8 cellular contexts compared by ENCODE assay signal in the genomic region with DNA sequence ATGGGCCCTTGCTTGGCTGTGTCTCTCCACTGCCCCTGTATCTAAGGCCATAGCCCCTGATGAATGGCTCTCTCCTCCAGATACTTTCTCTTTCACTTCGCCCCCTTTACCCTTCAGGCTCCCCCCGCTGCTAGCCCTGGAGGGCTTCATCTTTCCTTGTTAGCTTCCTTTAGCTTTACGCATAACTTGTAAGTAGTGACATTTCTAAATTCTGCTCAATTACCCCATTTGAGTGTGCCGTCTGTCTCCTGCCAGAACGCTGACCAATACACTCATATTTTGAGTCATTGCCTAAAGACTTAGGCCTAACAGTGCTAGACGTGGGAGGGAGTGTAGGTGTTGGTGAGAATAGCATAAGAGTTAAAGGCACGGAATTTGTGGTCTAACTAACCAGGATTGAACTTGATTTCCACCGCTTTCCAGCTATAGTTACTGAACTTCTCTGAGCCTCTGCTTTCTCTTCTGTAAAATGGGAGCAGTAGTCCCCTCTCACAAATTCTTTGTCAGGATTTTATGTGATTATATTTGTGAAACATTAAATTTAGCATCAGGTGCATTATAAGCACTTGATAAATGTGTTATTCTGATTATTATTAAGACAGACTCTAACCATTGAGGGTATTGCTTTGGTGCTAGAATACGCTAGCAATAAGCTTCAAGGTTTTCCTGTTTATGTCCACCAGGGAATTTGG.
DNase-seq lines count a peak whose midpoint lies in the region; ATAC-seq, FAIRE-seq and TF ChIP-seq lines count a peak whose summit lies in the region.

No MANE protein-coding gene starts in this region.

- DNase-seq in stimulated activated naive CD4-positive, alpha-beta T cell treated with Interleukin-2 at 50 U/mL for 16 hours (lab: John Stamatoyannopoulos, UW), result peak; percentile 64
- DNase-seq in stimulated activated naive CD4-positive, alpha-beta T cell (lab: John Stamatoyannopoulos, UW), result no peak
- DNase-seq in mammary epithelial cell (peak; percentile 73), NCI-H1105 treated with DMSO at 0.1 percent for 48 hours (lab: John Stamatoyannopoulos, UW) (no peak), posterior cingulate gyrus (no peak), frontal cortex (ENCODE audit: low spot score in 2 of 2) (no peak)
- DNase-seq in stimulated activated CD4-positive, alpha-beta T cell treated with anti-CD3 and anti-CD28 coated beads, Interleukin-2, amount 100 ng/mL, for 24 hours, result peak; percentile 47 to 69

- H3K9me3 ChIP-seq in mammary epithelial cell (replicated peaks; ENCODE audit: insufficient read depth, low read length), result no peaks in the 10 kb centered on the region

- ATAC-seq in HG03521 (IDR thresholded peaks at IDR 0.05; ENCODE audit: unreplicated experiment), result peak; percentile 61

- TF ChIP-seq CTCF in mammary epithelial cell (conservative IDR thresholded peaks at IDR 0.05 in 1 of 2, IDR thresholded peaks at IDR 0.05 in 1 of 2; ENCODE audit: extremely low read depth in 1 of 2, insufficient read depth in 1 of 2, low read depth in 1 of 2, low read length in 2 of 2), result no peak

- no peaks in the 10 kb centered on the region for H3K36me3 ChIP-seq in mammary epithelial cell (ENCODE audit: insufficient read depth, low read length)

- no peak overlapping the region for H3K4me3 ChIP-seq in mammary epithelial cell (replicated peaks in 1 of 3; ENCODE audit: insufficient read depth in 1 of 3, low read depth in 2 of 3, low read length in 3 of 3)

- no peak overlapping the region for H3K27ac ChIP-seq in mammary epithelial cell (ENCODE audit: insufficient read depth, low read depth, low read length)

- no peak for FAIRE-seq in frontal cortex (lab: Jason Lieb, UNC)

- in situ Hi-C loops in mammary epithelial cell (cut with MboI; ENCODE audit: low sequenced_read_pairs in 2 of 2), result no loop called here

- WGBS in mammary epithelial cell (ENCODE audit: low coverage, missing lambda C conversion rate), result 95% methylated on average over 9 of the region's 9 CpGs

- no peaks in the 10 kb centered on the region for H3K4me1 ChIP-seq in mammary epithelial cell (ENCODE audit: insufficient read depth, low read length)

- no TSS peak for BruUV-seq in mammary epithelial cell (replicated peaks; lab: Mats Ljungman, UMichigan)

- dilution Hi-C loops in mammary epithelial cell (cut with HindIII; ENCODE audit: low sequenced_read_pairs), result loop anchor here (5.0 kb wide), 1 partner anchor 36 kb away; no protein-coding TSS in a partner anchor

- no peak overlapping the region for H2AFZ ChIP-seq in mammary epithelial cell (ENCODE audit: low read depth, low read length)

- H4K20me1 ChIP-seq in mammary epithelial cell (ENCODE audit: insufficient read depth, low read length), result no peaks in the 10 kb centered on the region

- no peak overlapping the region for H3K9ac ChIP-seq in mammary epithelial cell (ENCODE audit: insufficient read depth, low read length)

- H3K4me2 ChIP-seq in mammary epithelial cell (ENCODE audit: insufficient read depth, low read depth, low read length), result no peak overlapping the region

- CTCF ChIA-PET in mammary epithelial cell (lab: Charles Lee; ENCODE audit: low non-redundant PET), result no interaction called here

- no peaks in the 10 kb centered on the region for H3K27me3 ChIP-seq in mammary epithelial cell (ENCODE audit: insufficient read depth, low read length)

- intact Hi-C loops in mammary epithelial cell (cut with micrococcal nuclease) (no loop called here), posterior cingulate gyrus (cut with DNase I) (no loop called here)

- H3K79me2 ChIP-seq in mammary epithelial cell (ENCODE audit: insufficient read depth, low read length), result no peaks in the 10 kb centered on the region

Comparison
In these comparisons a context has a peak if more than half of its experiments do, and no peak if none do; other contexts are left out.
1. DNase-seq: peak in stimulated activated naive CD4-positive, alpha-beta T cell treated with Interleukin-2 at 50 U/mL for 16 hours (single experiment), mammary epithelial cell (single experiment) and stimulated activated CD4-positive, alpha-beta T cell treated with anti-CD3 and anti-CD28 coated beads, Interleukin-2, amount 100 ng/mL, for 24 hours (2 of 2); none in stimulated activated naive CD4-positive, alpha-beta T cell (0 of 6), NCI-H1105 treated with DMSO at 0.1 percent for 48 hours (single experiment), posterior cingulate gyrus (0 of 10) and frontal cortex (0 of 2).